Comparison of ENCODE assay signal across 7 cellular contexts in genomic region chr1:16213544-16213943, GRCh38. TPM values are rescaled to one million over a fixed set of nuclear protein-coding genes. Genes with fewer than 3 reads are reported as not detected.
"Had no signal": no experiment of that assay in that cellular context is flagged by ENCODE, and none has a peak within 500 bp of the region (broad histone marks: within the 10 kb centered on the region; RNA-seq: fewer than 3 reads in every experiment).

No MANE protein-coding gene starts in this region.

RNA-seq across cellular contexts. Expression of gene CPLANE2, which starts 23.4 kb away (rescaled TPM):
- total RNA-seq: ascending aorta had no signal

RNA-seq across cellular contexts. Expression of gene EPHA2, which starts 57.7 kb away (rescaled TPM):
- total RNA-seq: activated CD4-positive, alpha-beta memory T cell treated with anti-CD3 and anti-CD28 coated beads, Interleukin-2, amount 10 ng/mL, durations not matched to agents 7 days and 5 days; activated CD4-positive, alpha-beta T cell treated with anti-CD3 and anti-CD28 coated beads, Interleukin-2, amount 10 ng/mL, durations not matched to agents 7 days and 5 days; activated CD8-positive, alpha-beta memory T cell treated with anti-CD3 and anti-CD28 coated beads, Interleukin-2, amount 10 ng/mL, durations not matched to agents 7 days and 5 days; activated CD8-positive, alpha-beta T cell treated with anti-CD3 and anti-CD28 coated beads, Interleukin-2, amount 10 ng/mL, durations not matched to agents 7 days and 5 days; activated naive CD8-positive, alpha-beta T cell treated with anti-CD3 and anti-CD28 coated beads, Interleukin-2, amount 10 ng/mL, durations not matched to agents 7 days and 5 days; activated T-helper 2 cell treated with anti-CD3 and anti-CD28 coated beads, Interferon-gamma antibody, Interleukin-2, Interleukin-4, amounts not matched to agents 10 μg/mL and 5 μg/mL and 100 μg/mL, durations not matched to agents 14 hours and 24 hours and 36 hours had no signal
